Comparison of ENCODE assay signal across 8 cellular contexts in the genomic region with DNA sequence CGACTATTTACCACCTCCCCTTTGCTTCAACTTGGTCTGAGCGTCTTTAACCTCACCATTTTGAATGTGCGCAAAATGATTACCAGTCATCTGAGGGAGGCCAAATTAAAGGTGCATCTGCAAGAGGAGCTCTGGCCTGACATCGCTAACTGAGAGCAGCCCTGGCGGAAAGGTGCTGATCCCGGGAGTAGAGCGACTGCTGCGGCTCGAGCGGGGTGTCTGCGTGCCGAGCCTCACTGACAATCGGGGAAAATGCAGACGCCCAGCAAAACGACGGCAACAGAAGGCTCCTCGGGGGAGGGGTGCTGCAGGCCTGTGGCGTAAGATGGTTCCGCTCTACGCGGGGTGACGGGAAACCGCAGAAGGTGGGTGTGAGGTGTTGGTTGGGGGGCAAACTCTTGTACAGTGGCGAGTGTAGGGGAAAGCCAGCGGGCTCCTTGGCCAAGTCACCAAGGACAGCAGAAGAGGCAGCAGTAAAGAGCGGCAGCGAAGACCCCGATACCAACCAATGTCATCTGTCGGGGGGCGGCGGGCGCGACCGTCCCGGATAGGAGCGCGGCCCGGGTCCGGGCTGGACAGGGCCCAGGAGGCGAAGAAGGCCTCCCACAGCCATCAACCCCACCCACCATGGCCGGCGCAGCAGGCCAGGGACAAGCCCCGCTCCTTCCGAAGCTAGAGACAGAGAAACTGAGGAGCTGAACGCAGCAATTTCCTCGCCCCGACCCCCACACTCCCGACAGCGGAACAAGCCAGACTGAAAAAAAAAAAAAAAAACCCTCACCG. TPM values are rescaled to one million over a fixed set of nuclear protein-coding genes. Genes with fewer than 3 reads are reported as not detected.
DNase-seq lines count a peak whose midpoint lies in the region; ATAC-seq, FAIRE-seq and TF ChIP-seq lines count a peak whose summit lies in the region.

No MANE protein-coding gene starts in this region.

- H3K27ac Mint-ChIP-seq in glutamatergic neuron (ENCODE audit: unreplicated experiment) = peak overlapping the region; percentile 99

- no peak for FAIRE-seq in pancreas (lab: Jason Lieb, UNC)

- H3K27me3 Mint-ChIP-seq in glutamatergic neuron (ENCODE audit: unreplicated experiment) = peaks cover 15% of the 10 kb centered on the region

- H3K36me3 Mint-ChIP-seq in glutamatergic neuron (ENCODE audit: unreplicated experiment) = no peaks in the 10 kb centered on the region

- ATAC-seq in GM21786 (IDR thresholded peaks at IDR 0.05; ENCODE audit: unreplicated experiment) (peak; percentile 18), pancreas (peak; percentile 21 to 41 (median 30))

- H3K4me1 ChIP-seq in pancreas = peaks cover 8 to 47% (median 38%) of the 10 kb centered on the region in 3 donors
- H3K4me1 ChIP-seq in tibial artery = peaks cover 0 to 65% (median 24%) of the 10 kb centered on the region in 4 donors

- intact Hi-C loops in pancreas (cut with DNase I) = no loop called here
- intact Hi-C loops in tibial artery (cut with DNase I; ENCODE audit: low total_unique reads) = loop anchor here (1.0 kb wide), 1 partner anchor 661 kb away; no protein-coding TSS in a partner anchor

- peaks cover 24% of the 10 kb centered on the region for H3K9me3 Mint-ChIP-seq in glutamatergic neuron (ENCODE audit: unreplicated experiment)

- no peaks in the 10 kb centered on the region for H3K36me3 ChIP-seq in pancreas
- H3K36me3 ChIP-seq in tibial artery = peaks cover 0 to 2% (median 0%) of the 10 kb centered on the region in 3 donors

- H3K4me3 ChIP-seq in pancreas (peak overlapping the region; percentile 49 to 88 (median 82)), tibial artery (peak overlapping the region; percentile 84 to 93)

- TF ChIP-seq CTCF in glutamatergic neuron (IDR thresholded peaks at IDR 0.05; ENCODE audit: partially characterized antibody, unreplicated experiment) (no peak), pancreas (IDR thresholded peaks at IDR 0.05) (no peak), tibial artery (IDR thresholded peaks at IDR 0.05) (no peak)

- DNase-seq in EL (peak; percentile 79), KG1 (lab: John Stamatoyannopoulos, UW) (peak; percentile 35), SK-N-DZ (ENCODE audit: low spot score) (peak; percentile 70), glutamatergic neuron (peak; percentile 64), pancreas (peak; percentile 52 to 82 (median 72)), tibial artery (peak; percentile 79 to 84)
- DNase-seq in activated naive CD4-positive, alpha-beta T cell treated with anti-CD3 and anti-CD28 coated beads, Interleukin-2, amount 50 U/mL, for 16 hours = peak; percentile 78

- H3K4me3 Mint-ChIP-seq in glutamatergic neuron (ENCODE audit: unreplicated experiment) = peak overlapping the region; percentile 98

- H3K27me3 ChIP-seq in pancreas (no peaks in the 10 kb centered on the region), tibial artery (no peaks in the 10 kb centered on the region)

- H3K27ac ChIP-seq in pancreas = peak overlapping the region; percentile 91 to 99 (median 96)
- H3K27ac ChIP-seq in tibial artery = peak overlapping the region; percentile 97 to 100

- no peaks in the 10 kb centered on the region for H3K9me3 ChIP-seq in pancreas
- no peaks in the 10 kb centered on the region for H3K9me3 ChIP-seq in tibial artery

- H3K4me1 Mint-ChIP-seq in glutamatergic neuron (ENCODE audit: low read depth, unreplicated experiment) = peaks cover 20% of the 10 kb centered on the region

- WGBS in pancreas, 2 donors = 0 to 1% methylated on average over 44 to 50 of the region's 50 CpGs

RNA-seq across cellular contexts. Expression of a gene that starts 0.5 kb away (rescaled TPM):
- 54.5 and 59.4 TPM in 2 replicates for polyA plus RNA-seq in SK-N-DZ (2014; cell fraction: cytosol; rRNA removed)
- 28.0 and 28.3 TPM in 2 replicates for polyA plus RNA-seq in SK-N-DZ (2014; cell fraction: nucleus; rRNA removed)
- 156 TPM for total RNA-seq in glutamatergic neuron (ENCODE audit: unreplicated experiment)
- 10 to 100 TPM; 25.0 to 49.7 (median 37.5) TPM for total RNA-seq in pancreas
- 10 to 100 TPM; 10.4 to 30.9 TPM for polyA plus RNA-seq in pancreas

Comparison
In these comparisons a context has a peak if more than half of its experiments do, and no peak if none do; other contexts are left out.
1. Peak in every context shown above with its lines: DNase-seq, ATAC-seq, H3K4me3 ChIP-seq and H3K27ac ChIP-seq.